In genomic region chr13:107144432-107144831, GRCh38 we compare ENCODE assay signal across 13 cellular contexts.
A peak's percentile ranks its signal among the peaks of the same experiment; 100 is the strongest.
DNase-seq lines count a peak whose midpoint lies in the region; ATAC-seq and TF ChIP-seq lines count a peak whose summit lies in the region.
"Had no signal": no experiment of that assay in that cellular context is flagged by ENCODE, and none has a peak within 500 bp of the region (broad histone marks: within the 10 kb centered on the region; RNA-seq: fewer than 3 reads in every experiment).

No MANE protein-coding gene starts in this region.

- H3K9me3 ChIP-seq in DOHH2 (ENCODE audit: control insufficient read depth, insufficient read depth, low read length), result no peaks in the 10 kb centered on the region

- no peak overlapping the region for H3K27ac ChIP-seq in DOHH2 (ENCODE audit: low read depth, low read length)
- H3K27ac ChIP-seq: coronary artery had no signal

- peaks cover 6% of the 10 kb centered on the region for H3K4me1 Mint-ChIP-seq in chondrocyte (ENCODE audit: low read depth)
- H3K4me1 Mint-ChIP-seq: activated naive CD4-positive, alpha-beta T cell treated with anti-CD3 and anti-CD28 coated beads, Interleukin-2, amount 10 ng/mL, durations not matched to agents 7 days and 5 days; CD8-positive, alpha-beta memory T cell had no signal

- H3K4me3 ChIP-seq in DOHH2 (ENCODE audit: low read length) (no peak overlapping the region), LNCaP clone FGC (ENCODE audit: low read depth, low read length) (no peak overlapping the region)
- H3K4me3 ChIP-seq: coronary artery had no signal

- H3K27me3 ChIP-seq in DOHH2 (ENCODE audit: control insufficient read depth, low read length), result 0 out of 2 replicates have a peak, but pooled peaks cover 2% of the 10 kb centered on the region

- no peaks in the 10 kb centered on the region for H3K4me1 ChIP-seq in DOHH2 (ENCODE audit: control insufficient read depth, low read length)

- no peaks in the 10 kb centered on the region for H3K9me2 ChIP-seq in DOHH2 (replicated peaks; ENCODE audit: control insufficient read depth, low read length)

- H3K36me3 Mint-ChIP-seq in chondrocyte (ENCODE audit: low read depth), result no peaks in the 10 kb centered on the region
- H3K36me3 Mint-ChIP-seq: activated naive CD4-positive, alpha-beta T cell treated with anti-CD3 and anti-CD28 coated beads, Interleukin-2, amount 10 ng/mL, durations not matched to agents 7 days and 5 days; CD8-positive, alpha-beta memory T cell had no signal

- no peaks in the 10 kb centered on the region for H3K36me3 ChIP-seq in DOHH2 (ENCODE audit: control insufficient read depth, low read length)

- no peak overlapping the region for H3K4me2 ChIP-seq in DOHH2 (ENCODE audit: low read length)

- DNase-seq in LNCaP clone FGC (ENCODE audit: low read depth) (no peak), chondrocyte (ENCODE audit: low spot score) (no peak), lung microvascular endothelial cell (ENCODE audit: low read depth in 2 of 2) (peak; percentile 36 to 65), COLO829 (ENCODE audit: low spot score) (no peak), NCI-H1417 treated with DMSO at 0.1 percent for 48 hours (lab: John Stamatoyannopoulos, UW) (no peak)
- DNase-seq in stimulated activated CD8-positive, alpha-beta memory T cell treated with anti-CD3 and anti-CD28 coated beads, Interleukin-4, amount 100 ng/mL, for 48 hours, result no peak
- DNase-seq: activated naive CD4-positive, alpha-beta T cell treated with anti-CD3 and anti-CD28 coated beads, Interleukin-2, amount 10 ng/mL, durations not matched to agents 7 days and 5 days; CD8-positive, alpha-beta memory T cell; NCI-H1436; T-helper 2 cell had no signal

- no peak overlapping the region for H3K4me3 Mint-ChIP-seq in chondrocyte (ENCODE audit: unreplicated experiment)
- H3K4me3 Mint-ChIP-seq: activated naive CD4-positive, alpha-beta T cell treated with anti-CD3 and anti-CD28 coated beads, Interleukin-2, amount 10 ng/mL, durations not matched to agents 7 days and 5 days; CD8-positive, alpha-beta memory T cell had no signal

- H3K79me2 ChIP-seq in DOHH2 (ENCODE audit: control insufficient read depth, low read length), result no peaks in the 10 kb centered on the region

- ATAC-seq in GM21515 (IDR thresholded peaks at IDR 0.05; ENCODE audit: unreplicated experiment), result no peak

- no peaks in the 10 kb centered on the region for H3K9me3 Mint-ChIP-seq in chondrocyte (ENCODE audit: low read depth)

- no peaks in the 10 kb centered on the region for H3F3A ChIP-seq in DOHH2 (ENCODE audit: control insufficient read depth, insufficient read depth)

- H3K27me3 Mint-ChIP-seq in chondrocyte (ENCODE audit: low read depth), result peaks cover 6% of the 10 kb centered on the region
- H3K27me3 Mint-ChIP-seq: activated naive CD4-positive, alpha-beta T cell treated with anti-CD3 and anti-CD28 coated beads, Interleukin-2, amount 10 ng/mL, durations not matched to agents 7 days and 5 days; CD8-positive, alpha-beta memory T cell had no signal

- H4K20me1 ChIP-seq in DOHH2 (ENCODE audit: control insufficient read depth, insufficient read depth, low read depth, low read length), result no peaks in the 10 kb centered on the region

- H3K27ac Mint-ChIP-seq in chondrocyte (ENCODE audit: unreplicated experiment), result no peak overlapping the region
- H3K27ac Mint-ChIP-seq: activated naive CD4-positive, alpha-beta T cell treated with anti-CD3 and anti-CD28 coated beads, Interleukin-2, amount 10 ng/mL, durations not matched to agents 7 days and 5 days; CD8-positive, alpha-beta memory T cell had no signal

- TF ChIP-seq CTCF in DOHH2 (IDR thresholded peaks at IDR 0.05; ENCODE audit: low read depth, low read length, poor library complexity, severe bottlenecking) (peak; percentile 32), LNCaP clone FGC (IDR thresholded peaks at IDR 0.05; ENCODE audit: control insufficient read depth, extremely low read depth, insufficient read depth) (peak; percentile 51), chondrocyte (IDR thresholded peaks at IDR 0.05) (peak; percentile 76)

Comparison
In these comparisons a context has a peak if more than half of its experiments do, and no peak if none do; other contexts are left out.
1. DNase-seq: peak in lung microvascular endothelial cell (2 of 2); none in LNCaP clone FGC (single experiment), chondrocyte (single experiment), COLO829 (single experiment), NCI-H1417 treated with DMSO at 0.1 percent for 48 hours (single experiment) and stimulated activated CD8-positive, alpha-beta memory T cell treated with anti-CD3 and anti-CD28 coated beads, Interleukin-4, amount 100 ng/mL, for 48 hours (single experiment).
2. Peak in every context shown above with its lines, with median percentiles within 50 percentile points of each other: CTCF ChIP-seq.